30 cellular contexts compared by ENCODE assay signal in the genomic region with DNA sequence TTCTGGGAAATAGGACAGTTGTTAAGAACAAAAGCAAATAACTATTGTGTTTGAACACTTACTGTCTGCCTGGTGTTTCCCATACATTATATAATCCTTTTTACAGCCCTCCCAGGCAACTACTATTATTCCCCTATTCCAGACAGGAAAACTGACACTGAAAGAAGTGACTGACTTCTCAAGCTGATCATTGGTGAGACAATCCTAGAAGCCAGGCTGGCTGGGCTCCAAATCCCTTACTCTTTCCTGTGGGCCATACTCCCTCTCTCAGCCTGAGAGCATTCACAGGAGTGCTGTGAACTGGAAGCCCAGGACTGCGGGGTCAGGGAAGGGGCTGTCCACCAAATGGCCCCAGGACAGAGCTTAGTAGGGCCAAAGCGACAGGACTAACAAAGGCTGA. TPM values are rescaled to one million over a fixed set of nuclear protein-coding genes. Genes with fewer than 3 reads are reported as not detected.
"Had no signal": no experiment of that assay in that cellular context is flagged by ENCODE, and none has a peak within 500 bp of the region (broad histone marks: within the 10 kb centered on the region; RNA-seq: fewer than 3 reads in every experiment).

No MANE protein-coding gene starts in this region.

- H3K9me3 ChIP-seq: ovary, psoas muscle, right lobe of liver, suprapubic skin, testis, tibial artery, transverse colon, upper lobe of right lung, uterus had no signal

- H3K27ac ChIP-seq: neural progenitor cell, ovary, parathyroid adenoma, psoas muscle, right lobe of liver, skin epidermis, spleen, suprapubic skin, testis, tibial artery, transverse colon, upper lobe of right lung, uterus had no signal

- H3K4me1 ChIP-seq: neural progenitor cell, parathyroid adenoma, suprapubic skin, testis, transverse colon, upper lobe of right lung, uterus had no signal

- H3K27me3 ChIP-seq: neural progenitor cell, ovary, right lobe of liver, spleen, suprapubic skin, testis, tibial artery, transverse colon, upper lobe of right lung, uterus had no signal

- H3K4me2 ChIP-seq: neural progenitor cell, smooth muscle cell had no signal

- ATAC-seq: natural killer cell; psoas muscle; right cardiac atrium; right lobe of liver; stimulated activated memory B cell treated with anti-CD40 and anti-IgM and Interleukin-4, amounts not matched to agents 10 μg/mL and 1 μg/mL and 100 μg/mL, for 72 hours; stimulated activated naive CD8-positive, alpha-beta T cell treated with anti-CD3 and anti-CD28 coated beads, Interleukin-15, amount 100 ng/mL, for 72 hours; stimulated activated naive CD8-positive, alpha-beta T cell treated with anti-CD3 and anti-CD28 coated beads, Interleukin-15, Interleukin-2, amounts not matched to agents 100 U/mL and 50 U/mL, for 24 hours; upper lobe of right lung had no signal

- DNase-seq: natural killer cell; occipital lobe; ovary; psoas muscle; right cardiac atrium; right lobe of liver; spleen; stimulated activated CD4-positive, alpha-beta T cell treated with anti-CD3 and anti-CD28 coated beads, Interleukin-12 subunit alpha, Interleukin-12 subunit beta, amount 100 ng/mL, for 4 hours; stimulated activated CD4-positive, alpha-beta T cell treated with anti-CD3 and anti-CD28 coated beads, Interleukin-1b, Interleukin-23, amount 100 ng/mL, for 48 hours; stimulated activated CD4-positive, alpha-beta T cell treated with anti-CD3 and anti-CD28 coated beads, Interleukin-4, amount 100 ng/mL, for 1 hour; stimulated activated CD4-positive, alpha-beta T cell treated with anti-CD3 and anti-CD28 coated beads, Interleukin-4, amount 100 ng/mL, for 4 hours; stimulated activated CD8-positive, alpha-beta memory T cell treated with anti-CD3 and anti-CD28 coated beads, Interleukin-4, amount 100 ng/mL, for 48 hours; stimulated activated naive CD4-positive, alpha-beta T cell; stimulated activated naive CD8-positive, alpha-beta T cell treated with anti-CD3 and anti-CD28 coated beads, Interleukin-15, amount 100 ng/mL, for 72 hours; stimulated activated naive CD8-positive, alpha-beta T cell treated with anti-CD3 and anti-CD28 coated beads, Interleukin-15, Interleukin-2, amounts not matched to agents 100 U/mL and 50 U/mL, for 24 hours; substantia nigra; testis; tibial artery; transverse colon; upper lobe of right lung; uterus had no signal

- H3K4me3 ChIP-seq: neural progenitor cell, ovary, psoas muscle, right lobe of liver, skin epidermis, smooth muscle cell, spleen, suprapubic skin, testis, tibial artery, transverse colon, upper lobe of right lung, uterus had no signal

- H3K36me3 ChIP-seq: neural progenitor cell, ovary, spleen, suprapubic skin, tibial artery, transverse colon, upper lobe of right lung, uterus had no signal

RNA-seq across cellular contexts. Expression of a gene that starts 58.0 kb away (rescaled TPM):
- total RNA-seq: natural killer cell, occipital lobe, osteoblast, progenitor cell of endocrine pancreas, smooth muscle cell, suprapubic skin, transverse colon, upper lobe of right lung had no signal
- polyA plus RNA-seq: neural cell had no signal
